Comparison of ENCODE assay signal across 14 cellular contexts in genomic region chr17:50772251-50772650, GRCh38. TPM values are rescaled to one million over a fixed set of nuclear protein-coding genes. Genes with fewer than 3 reads are reported as not detected.
DNase-seq lines count a peak whose midpoint lies in the region; ATAC-seq and TF ChIP-seq lines count a peak whose summit lies in the region.
"Had no signal": no experiment of that assay in that cellular context is flagged by ENCODE, and none has a peak within 500 bp of the region (broad histone marks: within the 10 kb centered on the region; RNA-seq: fewer than 3 reads in every experiment).

No MANE protein-coding gene starts in this region.

- TF ChIP-seq CTCF in GM12864 (IDR thresholded peaks at IDR 0.05; ENCODE audit: low read depth, low read length, missing control alignments) (no peak), endodermal cell (conservative IDR thresholded peaks at IDR 0.05) (no peak)

- no peak overlapping the region for H3K4me3 Mint-ChIP-seq in endodermal cell
- no peak overlapping the region for H3K4me3 Mint-ChIP-seq in activated naive CD8-positive, alpha-beta T cell treated with anti-CD3 and anti-CD28 coated beads, Interleukin-2, amount 50 U/mL, for 24 hours
- H3K4me3 Mint-ChIP-seq: activated CD4-positive, alpha-beta memory T cell treated with anti-CD3 and anti-CD28 coated beads for 36 hours had no signal

- H3K4me1 Mint-ChIP-seq in endodermal cell: no peaks in the 10 kb centered on the region
- no peaks in the 10 kb centered on the region for H3K4me1 Mint-ChIP-seq in activated naive CD8-positive, alpha-beta T cell treated with anti-CD3 and anti-CD28 coated beads, Interleukin-2, amount 50 U/mL, for 24 hours

- DNase-seq in GM12864 (ENCODE audit: low read depth) (peak; percentile 37), endodermal cell (peak; percentile 42)
- DNase-seq in stimulated activated CD4-positive, alpha-beta T cell treated with anti-CD3 and anti-CD28 coated beads, Interleukin-4, amount 100 ng/mL, for 24 hours: no peak
- no peak for DNase-seq in activated naive CD8-positive, alpha-beta T cell treated with anti-CD3 and anti-CD28 coated beads, Interleukin-2, amount 50 U/mL, for 24 hours
- DNase-seq: activated CD4-positive, alpha-beta memory T cell treated with anti-CD3 and anti-CD28 coated beads for 36 hours; activated gamma-delta T cell treated with Interleukin-2 at 50 U/mL for 16 hours; mammary epithelial cell had no signal

- 70 to 74% methylated on average over 5 of the region's 5 CpGs for WGBS in endodermal cell (ENCODE audit: insufficient coverage in 1 of 2, insufficient read length in 1 of 2), 2 experiments

- H3K27ac Mint-ChIP-seq in endodermal cell: no peak overlapping the region
- H3K27ac Mint-ChIP-seq in activated naive CD8-positive, alpha-beta T cell treated with anti-CD3 and anti-CD28 coated beads, Interleukin-2, amount 50 U/mL, for 24 hours: no peak overlapping the region
- H3K27ac Mint-ChIP-seq: activated CD4-positive, alpha-beta memory T cell treated with anti-CD3 and anti-CD28 coated beads for 36 hours had no signal

- no peaks in the 10 kb centered on the region for H3K36me3 Mint-ChIP-seq in endodermal cell (ENCODE audit: low read depth)
- no peaks in the 10 kb centered on the region for H3K36me3 Mint-ChIP-seq in activated naive CD8-positive, alpha-beta T cell treated with anti-CD3 and anti-CD28 coated beads, Interleukin-2, amount 50 U/mL, for 24 hours (ENCODE audit: low read depth)
- H3K36me3 Mint-ChIP-seq: activated CD4-positive, alpha-beta memory T cell treated with anti-CD3 and anti-CD28 coated beads for 36 hours had no signal

- H3K9ac ChIP-seq in endodermal cell (ENCODE audit: extremely low read depth, low read length, poor library complexity, severe bottlenecking): no peak overlapping the region

- H3K4me1 ChIP-seq in endodermal cell (ENCODE audit: control insufficient read depth, insufficient read depth, low read length): no peaks in the 10 kb centered on the region

- H3K9me3 Mint-ChIP-seq in endodermal cell: no peaks in the 10 kb centered on the region
- no peaks in the 10 kb centered on the region for H3K9me3 Mint-ChIP-seq in activated naive CD8-positive, alpha-beta T cell treated with anti-CD3 and anti-CD28 coated beads, Interleukin-2, amount 50 U/mL, for 24 hours
- H3K9me3 Mint-ChIP-seq: activated CD4-positive, alpha-beta memory T cell treated with anti-CD3 and anti-CD28 coated beads for 36 hours had no signal

- H3K27me3 Mint-ChIP-seq in endodermal cell (ENCODE audit: insufficient read depth): peaks cover 2% of the 10 kb centered on the region
- H3K27me3 Mint-ChIP-seq in activated naive CD8-positive, alpha-beta T cell treated with anti-CD3 and anti-CD28 coated beads, Interleukin-2, amount 50 U/mL, for 24 hours: no peaks in the 10 kb centered on the region

- no peaks in the 10 kb centered on the region for H3K36me3 ChIP-seq in endodermal cell (ENCODE audit: control insufficient read depth, insufficient read depth, low read length)

- no peaks in the 10 kb centered on the region for H3K9me3 ChIP-seq in endodermal cell (ENCODE audit: control insufficient read depth, low read length)

- H3K4me3 ChIP-seq in GM12864 (ENCODE audit: low read depth, low read length) (no peak overlapping the region), endodermal cell (ENCODE audit: low read length) (no peak overlapping the region)

- H3K27me3 ChIP-seq in endodermal cell (ENCODE audit: control insufficient read depth, insufficient read depth, low read length, poor library complexity, severe bottlenecking): no peaks in the 10 kb centered on the region

- ATAC-seq in GM21717 (IDR thresholded peaks at IDR 0.05; ENCODE audit: unreplicated experiment) (peak; percentile 90), HG03565 (IDR thresholded peaks at IDR 0.05; ENCODE audit: unreplicated experiment) (peak; percentile 83), HG02973 (IDR thresholded peaks at IDR 0.05; ENCODE audit: unreplicated experiment) (no peak), GM18502 (IDR thresholded peaks at IDR 0.05; ENCODE audit: poor library complexity, unreplicated experiment) (no peak)
- no peak for ATAC-seq in activated naive CD8-positive, alpha-beta T cell treated with anti-CD3 and anti-CD28 coated beads, Interleukin-2, amount 50 U/mL, for 24 hours

- H3K27ac ChIP-seq in endodermal cell (ENCODE audit: low read depth, low read length): no peak overlapping the region

RNA-seq across cellular contexts. Expression of gene ANKRD40CL, which starts 4.9 kb away (rescaled TPM):
- not detected for total RNA-seq in endodermal cell
- polyA plus RNA-seq in endodermal cell (2013, experiment 1 of 2): not detected
- not detected for polyA plus RNA-seq in endodermal cell (2013, experiment 2 of 2)
- total RNA-seq: activated CD4-positive, alpha-beta memory T cell treated with anti-CD3 and anti-CD28 coated beads for 36 hours; fibroblast of villous mesenchyme; mammary epithelial cell; osteocyte had no signal
- polyA plus RNA-seq: AG04450, mammary epithelial cell had no signal

RNA-seq across cellular contexts. Expression of gene LUC7L3, which starts 52.8 kb away (rescaled TPM):
- total RNA-seq in endodermal cell: 100 to 1,000 TPM; 122 to 169 TPM
- polyA plus RNA-seq in endodermal cell (2013, experiment 1 of 2): 252 TPM
- 214 TPM for polyA plus RNA-seq in endodermal cell (2013, experiment 2 of 2)

Comparison
In these comparisons a context has a peak if more than half of its experiments do, and no peak if none do; other contexts are left out.
1. DNase-seq: peak in GM12864 (single experiment) and endodermal cell (single experiment); none in stimulated activated CD4-positive, alpha-beta T cell treated with anti-CD3 and anti-CD28 coated beads, Interleukin-4, amount 100 ng/mL, for 24 hours (single experiment) and activated naive CD8-positive, alpha-beta T cell treated with anti-CD3 and anti-CD28 coated beads, Interleukin-2, amount 50 U/mL, for 24 hours (single experiment).
2. ATAC-seq: peak in GM21717 (single experiment) and HG03565 (single experiment); none in HG02973 (single experiment), activated naive CD8-positive, alpha-beta T cell treated with anti-CD3 and anti-CD28 coated beads, Interleukin-2, amount 50 U/mL, for 24 hours (single experiment) and GM18502 (single experiment).